In the genomic region with DNA sequence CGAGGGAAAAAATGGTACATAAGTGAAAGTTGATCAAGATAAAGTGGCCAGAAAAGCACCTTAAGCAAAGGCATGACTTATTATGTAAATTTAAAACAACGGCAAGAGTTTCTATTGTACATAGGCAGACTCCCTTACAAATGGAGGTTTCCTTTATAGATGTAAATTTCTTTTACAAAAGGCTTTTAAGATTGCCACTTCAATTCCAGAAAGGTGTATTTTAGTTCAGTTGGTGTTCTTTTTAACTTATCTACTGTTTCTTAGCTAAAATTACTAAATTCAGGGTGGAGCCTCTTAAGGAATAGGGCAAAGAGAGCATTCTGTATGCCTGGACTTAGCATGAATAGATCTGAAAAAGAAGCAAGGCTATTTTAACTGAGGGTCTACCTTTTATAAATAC, we compare ENCODE assay signal across 1 cellular context.
TF ChIP-seq lines count a peak whose summit lies in the region.

No MANE protein-coding gene starts in this region.

TF ChIP-seq in K562, 482 proteins besides CTCF, POLR2A, EP300 and RAD21 (continued from another document):
- TF ChIP-seq, protein P1, sequence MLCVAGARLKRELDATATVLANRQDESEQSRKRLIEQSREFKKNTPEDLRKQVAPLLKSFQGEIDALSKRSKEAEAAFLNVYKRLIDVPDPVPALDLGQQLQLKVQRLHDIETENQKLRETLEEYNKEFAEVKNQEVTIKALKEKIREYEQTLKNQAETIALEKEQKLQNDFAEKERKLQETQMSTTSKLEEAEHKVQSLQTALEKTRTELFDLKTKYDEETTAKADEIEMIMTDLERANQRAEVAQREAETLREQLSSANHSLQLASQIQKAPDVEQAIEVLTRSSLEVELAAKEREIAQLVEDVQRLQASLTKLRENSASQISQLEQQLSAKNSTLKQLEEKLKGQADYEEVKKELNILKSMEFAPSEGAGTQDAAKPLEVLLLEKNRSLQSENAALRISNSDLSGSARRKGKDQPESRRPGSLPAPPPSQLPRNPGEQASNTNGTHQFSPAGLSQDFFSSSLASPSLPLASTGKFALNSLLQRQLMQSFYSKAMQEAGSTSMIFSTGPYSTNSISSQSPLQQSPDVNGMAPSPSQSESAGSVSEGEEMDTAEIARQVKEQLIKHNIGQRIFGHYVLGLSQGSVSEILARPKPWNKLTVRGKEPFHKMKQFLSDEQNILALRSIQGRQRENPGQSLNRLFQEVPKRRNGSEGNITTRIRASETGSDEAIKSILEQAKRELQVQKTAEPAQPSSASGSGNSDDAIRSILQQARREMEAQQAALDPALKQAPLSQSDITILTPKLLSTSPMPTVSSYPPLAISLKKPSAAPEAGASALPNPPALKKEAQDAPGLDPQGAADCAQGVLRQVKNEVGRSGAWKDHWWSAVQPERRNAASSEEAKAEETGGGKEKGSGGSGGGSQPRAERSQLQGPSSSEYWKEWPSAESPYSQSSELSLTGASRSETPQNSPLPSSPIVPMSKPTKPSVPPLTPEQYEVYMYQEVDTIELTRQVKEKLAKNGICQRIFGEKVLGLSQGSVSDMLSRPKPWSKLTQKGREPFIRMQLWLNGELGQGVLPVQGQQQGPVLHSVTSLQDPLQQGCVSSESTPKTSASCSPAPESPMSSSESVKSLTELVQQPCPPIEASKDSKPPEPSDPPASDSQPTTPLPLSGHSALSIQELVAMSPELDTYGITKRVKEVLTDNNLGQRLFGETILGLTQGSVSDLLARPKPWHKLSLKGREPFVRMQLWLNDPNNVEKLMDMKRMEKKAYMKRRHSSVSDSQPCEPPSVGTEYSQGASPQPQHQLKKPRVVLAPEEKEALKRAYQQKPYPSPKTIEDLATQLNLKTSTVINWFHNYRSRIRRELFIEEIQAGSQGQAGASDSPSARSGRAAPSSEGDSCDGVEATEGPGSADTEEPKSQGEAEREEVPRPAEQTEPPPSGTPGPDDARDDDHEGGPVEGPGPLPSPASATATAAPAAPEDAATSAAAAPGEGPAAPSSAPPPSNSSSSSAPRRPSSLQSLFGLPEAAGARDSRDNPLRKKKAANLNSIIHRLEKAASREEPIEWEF (CRISPR knock-in tag; IDR thresholded peaks at IDR 0.05) = peak; percentile 83
TF ChIP-seq in K562: peak in this region for 1.
